Comparison of ENCODE assay signal across 15 cellular contexts in genomic region chr3:12192655-12193484, GRCh38. TPM values are rescaled to one million over a fixed set of nuclear protein-coding genes. Genes with fewer than 3 reads are reported as not detected.
DNase-seq lines count a peak whose midpoint lies in the region; ATAC-seq and TF ChIP-seq lines count a peak whose summit lies in the region.
"Had no signal": no experiment of that assay in that cellular context is flagged by ENCODE, and none has a peak within 500 bp of the region (broad histone marks: within the 10 kb centered on the region; RNA-seq: fewer than 3 reads in every experiment).

No MANE protein-coding gene starts in this region.

- no peaks in the 10 kb centered on the region for H3K9me3 ChIP-seq in hepatocyte (ENCODE audit: low read depth)
- H3K9me3 ChIP-seq in stomach, result no peaks in the 10 kb centered on the region

- peak overlapping the region; percentile 64 for H3K27ac Mint-ChIP-seq in activated CD4-positive, alpha-beta T cell treated with anti-CD3 and anti-CD28 coated beads for 36 hours
- H3K27ac Mint-ChIP-seq in activated CD4-positive, alpha-beta T cell treated with anti-CD3 and anti-CD28 coated beads, Interleukin-2, amount 10 ng/mL, durations not matched to agents 7 days and 5 days, result no peak overlapping the region
- H3K27ac Mint-ChIP-seq in activated T-helper 17 cell treated with anti-CD3 and anti-CD28 coated beads, Interleukin-2, amount 50 U/mL, for 72 hours, result peak overlapping the region; percentile 22
- H3K27ac Mint-ChIP-seq: endodermal cell, IgD-negative memory B cell, T-cell had no signal

- TF ChIP-seq EP300 in stomach (IDR thresholded peaks at IDR 0.05), result no peak

- no peaks in the 10 kb centered on the region for H4K20me1 ChIP-seq in hepatocyte (ENCODE audit: insufficient read depth, poor library complexity, severe bottlenecking)

- 93% methylated on average over 3 of the region's 3 CpGs for WGBS in hepatocyte (ENCODE audit: low lambda C conversion rate, missing lambda C conversion rate)
- 81 to 94% (median 91%) methylated on average over 3 of the region's 3 CpGs for WGBS in stomach, 5 donors

- TF ChIP-seq POLR2A in stomach (IDR thresholded peaks at IDR 0.05), result no peak

- H3K4me1 ChIP-seq in hepatocyte (ENCODE audit: insufficient read depth) (peaks cover 19% of the 10 kb centered on the region), stomach (peaks cover 26 to 45% (median 32%) of the 10 kb centered on the region in 4 donors)

- H3K27ac ChIP-seq in hepatocyte (peak overlapping the region; percentile 80), stomach (peak overlapping the region; percentile 46 to 84 (median 75))

- ATAC-seq in activated CD4-positive, alpha-beta T cell treated with anti-CD3 and anti-CD28 coated beads for 36 hours, result no peak
- no peak for ATAC-seq in activated T-helper 17 cell treated with anti-CD3 and anti-CD28 coated beads, Interleukin-2, amount 50 U/mL, for 72 hours (replicated peaks)
- no peak for ATAC-seq in HG03520 (IDR thresholded peaks at IDR 0.05; ENCODE audit: unreplicated experiment)
- ATAC-seq: T-cell had no signal

- no peak overlapping the region for H2AFZ ChIP-seq in hepatocyte

- H3K4me3 ChIP-seq in hepatocyte (no peak overlapping the region), stomach (no peak overlapping the region)

- no peaks in the 10 kb centered on the region for H3K79me2 ChIP-seq in hepatocyte

- H3K9me2 ChIP-seq in hepatocyte (replicated peaks; ENCODE audit: insufficient read depth), result no peaks in the 10 kb centered on the region

- H3K27me3 ChIP-seq in hepatocyte (no peaks in the 10 kb centered on the region), stomach (no peaks in the 10 kb centered on the region)

- no peaks in the 10 kb centered on the region for H3K36me3 ChIP-seq in hepatocyte (replicated peaks; ENCODE audit: insufficient read depth, low read depth)
- no peaks in the 10 kb centered on the region for H3K36me3 ChIP-seq in stomach

- H3K4me1 Mint-ChIP-seq in activated CD4-positive, alpha-beta T cell treated with anti-CD3 and anti-CD28 coated beads for 36 hours, result peaks cover 65% of the 10 kb centered on the region
- H3K4me1 Mint-ChIP-seq in activated CD4-positive, alpha-beta T cell treated with anti-CD3 and anti-CD28 coated beads, Interleukin-2, amount 10 ng/mL, durations not matched to agents 7 days and 5 days, result peaks cover 35% of the 10 kb centered on the region
- peaks cover 32% of the 10 kb centered on the region for H3K4me1 Mint-ChIP-seq in activated T-helper 17 cell treated with anti-CD3 and anti-CD28 coated beads, Interleukin-2, amount 50 U/mL, for 72 hours

- no peaks in the 10 kb centered on the region for H3K9me3 Mint-ChIP-seq in activated CD4-positive, alpha-beta T cell treated with anti-CD3 and anti-CD28 coated beads for 36 hours (ENCODE audit: low read depth)
- H3K9me3 Mint-ChIP-seq in activated CD4-positive, alpha-beta T cell treated with anti-CD3 and anti-CD28 coated beads, Interleukin-2, amount 10 ng/mL, durations not matched to agents 7 days and 5 days, result no peaks in the 10 kb centered on the region
- peaks cover 4% of the 10 kb centered on the region for H3K9me3 Mint-ChIP-seq in activated T-helper 17 cell treated with anti-CD3 and anti-CD28 coated beads, Interleukin-2, amount 50 U/mL, for 72 hours
- H3K9me3 Mint-ChIP-seq: IgD-negative memory B cell, T-cell had no signal

- CTCF ChIA-PET in activated CD4-positive, alpha-beta T cell treated with anti-CD3 and anti-CD28 coated beads for 36 hours (lab: Charles Lee), result interaction anchor here (0.6 to 1.6 kb wide), 4 partner anchors 9 to 282 kb away, joined by 3 to 6 read pairs (median 4); no protein-coding TSS in a partner anchor
- CTCF ChIA-PET in activated CD4-positive, alpha-beta T cell treated with anti-CD3 and anti-CD28 coated beads, Interleukin-2, amount 10 ng/mL, durations not matched to agents 7 days and 5 days (lab: Charles Lee), result interaction anchor here (1.0 kb wide), 1 partner anchor 9 kb away, joined by 3 read pairs; no protein-coding TSS in a partner anchor

- H3K27me3 Mint-ChIP-seq in activated CD4-positive, alpha-beta T cell treated with anti-CD3 and anti-CD28 coated beads for 36 hours, result peaks cover 4% of the 10 kb centered on the region
- H3K27me3 Mint-ChIP-seq in activated CD4-positive, alpha-beta T cell treated with anti-CD3 and anti-CD28 coated beads, Interleukin-2, amount 10 ng/mL, durations not matched to agents 7 days and 5 days, result no peaks in the 10 kb centered on the region
- H3K27me3 Mint-ChIP-seq in activated T-helper 17 cell treated with anti-CD3 and anti-CD28 coated beads, Interleukin-2, amount 50 U/mL, for 72 hours, result peaks cover 3% of the 10 kb centered on the region

- POLR2A ChIA-PET in activated CD4-positive, alpha-beta T cell treated with anti-CD3 and anti-CD28 coated beads for 36 hours (lab: Charles Lee), result no interaction called here
- POLR2A ChIA-PET in activated CD4-positive, alpha-beta T cell treated with anti-CD3 and anti-CD28 coated beads, Interleukin-2, amount 10 ng/mL, durations not matched to agents 7 days and 5 days (lab: Charles Lee), result no interaction called here

- intact Hi-C loops in activated CD4-positive, alpha-beta T cell treated with anti-CD3 and anti-CD28 coated beads for 36 hours (cut with DNase I, micrococcal nuclease), result loop anchor here (1.0 to 10.0 kb wide), 10 partner anchors 14 to 1984 kb away; partner anchors contain the start of genes LSM3 (in 1 of the 2) and XPC (in 1 of the 2)
- intact Hi-C loops in stomach (cut with DNase I; ENCODE audit: low total_unique reads), result no loop called here

- no peak overlapping the region for H3K4me3 Mint-ChIP-seq in activated CD4-positive, alpha-beta T cell treated with anti-CD3 and anti-CD28 coated beads for 36 hours
- no peak overlapping the region for H3K4me3 Mint-ChIP-seq in activated CD4-positive, alpha-beta T cell treated with anti-CD3 and anti-CD28 coated beads, Interleukin-2, amount 10 ng/mL, durations not matched to agents 7 days and 5 days
- H3K4me3 Mint-ChIP-seq in activated T-helper 17 cell treated with anti-CD3 and anti-CD28 coated beads, Interleukin-2, amount 50 U/mL, for 72 hours, result no peak overlapping the region
- H3K4me3 Mint-ChIP-seq: endodermal cell, IgD-negative memory B cell, T-cell had no signal

- no peak for DNase-seq in activated CD4-positive, alpha-beta T cell treated with anti-CD3 and anti-CD28 coated beads for 36 hours
- no peak for DNase-seq in activated CD4-positive, alpha-beta T cell treated with anti-CD3 and anti-CD28 coated beads, Interleukin-2, amount 10 ng/mL, durations not matched to agents 7 days and 5 days
- DNase-seq in hepatocyte (ENCODE audit: low spot score) (no peak), stomach (no peak), NCI-H748 (lab: John Stamatoyannopoulos, UW; ENCODE audit: unreplicated experiment) (no peak), T-helper 1 cell (no peak)
- DNase-seq: endodermal cell, glutamatergic neuron, NCI-H1105, NCI-H345, T-cell had no signal

- no peak overlapping the region for H3K4me2 ChIP-seq in hepatocyte

- TF ChIP-seq CTCF in hepatocyte (IDR thresholded peaks at IDR 0.05; ENCODE audit: poor library complexity) (no peak), stomach (IDR thresholded peaks at IDR 0.05) (no peak)

- no peaks in the 10 kb centered on the region for H3K36me3 Mint-ChIP-seq in activated CD4-positive, alpha-beta T cell treated with anti-CD3 and anti-CD28 coated beads for 36 hours (ENCODE audit: low read depth)
- H3K36me3 Mint-ChIP-seq in activated CD4-positive, alpha-beta T cell treated with anti-CD3 and anti-CD28 coated beads, Interleukin-2, amount 10 ng/mL, durations not matched to agents 7 days and 5 days (ENCODE audit: low read depth), result no peaks in the 10 kb centered on the region
- peaks cover 9% of the 10 kb centered on the region for H3K36me3 Mint-ChIP-seq in activated T-helper 17 cell treated with anti-CD3 and anti-CD28 coated beads, Interleukin-2, amount 50 U/mL, for 72 hours (ENCODE audit: low read depth)
- H3K36me3 Mint-ChIP-seq: IgD-negative memory B cell, T-cell had no signal

RNA-seq across cellular contexts. Expression of gene TIMP4, which starts 34.2 kb away (rescaled TPM):
- under 1 TPM; 0.11 to 0.34 TPM for total RNA-seq in activated CD4-positive, alpha-beta T cell treated with anti-CD3 and anti-CD28 coated beads for 36 hours
- not detected for total RNA-seq in activated CD4-positive, alpha-beta T cell treated with anti-CD3 and anti-CD28 coated beads, Interleukin-2, amount 10 ng/mL, durations not matched to agents 7 days and 5 days
- total RNA-seq in activated T-helper 17 cell treated with anti-CD3 and anti-CD28 coated beads, Interleukin-2, amount 50 U/mL, for 72 hours, result not detected
- total RNA-seq in hepatocyte, result 4.7 and 5.5 TPM in 2 replicates
- polyA plus RNA-seq in hepatocyte, result 4.7 and 5.4 TPM in 2 replicates
- total RNA-seq in stomach, result 1 to 10 TPM; 2.6 to 9.9 (median 5.2) TPM
- 10 to 100 TPM in 2 of 3 donors, 1 to 10 TPM in 1; 5.0 to 13.4 (median 11.0) TPM for polyA plus RNA-seq in stomach
- total RNA-seq: G401, T-cell had no signal
- polyA plus RNA-seq: IgD-negative memory B cell had no signal
